ENCODE assay signal across 16 cellular contexts in genomic region chr1:8947127-8947691, GRCh38. TPM values are rescaled to one million over a fixed set of nuclear protein-coding genes. Genes with fewer than 3 reads are reported as not detected.
DNase-seq lines count a peak whose midpoint lies in the region; ATAC-seq and TF ChIP-seq lines count a peak whose summit lies in the region.
"Had no signal": no experiment of that assay in that cellular context is flagged by ENCODE, and none has a peak within 500 bp of the region (broad histone marks: within the 10 kb centered on the region; RNA-seq: fewer than 3 reads in every experiment).

No MANE protein-coding gene starts in this region.

- no peak overlapping the region for H3K9ac ChIP-seq in BLaER1

- in situ Hi-C loops in brain microvascular endothelial cell (cut with HindIII; ENCODE audit: low pct_ligation_motif_present, low sequenced_read_pairs): no loop called here

- H3K27ac Mint-ChIP-seq in activated CD8-positive, alpha-beta T cell treated with anti-CD3 and anti-CD28 coated beads, Interleukin-2, amount 10 ng/mL, durations not matched to agents 7 days and 5 days: peak overlapping the region; percentile 97
- H3K27ac Mint-ChIP-seq: brain had no signal

- CTCF ChIA-PET in activated CD8-positive, alpha-beta T cell treated with anti-CD3 and anti-CD28 coated beads, Interleukin-2, amount 10 ng/mL, durations not matched to agents 7 days and 5 days (lab: Charles Lee): interaction anchor here (0.8 to 14.0 kb wide), 9 partner anchors 9 to 57 kb away, joined by 3 to 118 read pairs (median 5); no protein-coding TSS in a partner anchor

- POLR2A ChIA-PET in activated CD8-positive, alpha-beta T cell treated with anti-CD3 and anti-CD28 coated beads, Interleukin-2, amount 10 ng/mL, durations not matched to agents 7 days and 5 days (lab: Charles Lee): interaction anchor here (1.6 to 16.3 kb wide), 7 partner anchors 8 to 69 kb away, joined by 7 to 410 read pairs (median 21); partner anchors contain the start of gene ENO1

- peaks cover 93% of the 10 kb centered on the region for H3K4me1 Mint-ChIP-seq in activated CD8-positive, alpha-beta T cell treated with anti-CD3 and anti-CD28 coated beads, Interleukin-2, amount 10 ng/mL, durations not matched to agents 7 days and 5 days (ENCODE audit: low read depth)

- H3K4me2 ChIP-seq in BLaER1: peak overlapping the region; percentile 74

- peak overlapping the region; percentile 64 for H3K27ac ChIP-seq in BLaER1
- no peak overlapping the region for H3K27ac ChIP-seq in brain microvascular endothelial cell
- H3K27ac ChIP-seq: esophagus squamous epithelium had no signal

- ATAC-seq in activated CD8-positive, alpha-beta T cell treated with anti-CD3 and anti-CD28 coated beads, Interleukin-2, amount 10 ng/mL, durations not matched to agents 7 days and 5 days: peak; percentile 9
- no peak for ATAC-seq in GM21526 (IDR thresholded peaks at IDR 0.05; ENCODE audit: low FRiP score, unreplicated experiment)

- peak overlapping the region; percentile 65 for H3K4me3 Mint-ChIP-seq in activated CD8-positive, alpha-beta T cell treated with anti-CD3 and anti-CD28 coated beads, Interleukin-2, amount 10 ng/mL, durations not matched to agents 7 days and 5 days
- H3K4me3 Mint-ChIP-seq: brain had no signal

- H4K20me1 ChIP-seq in BLaER1: no peaks in the 10 kb centered on the region

- no peaks in the 10 kb centered on the region for H3K9me3 Mint-ChIP-seq in activated CD8-positive, alpha-beta T cell treated with anti-CD3 and anti-CD28 coated beads, Interleukin-2, amount 10 ng/mL, durations not matched to agents 7 days and 5 days (ENCODE audit: insufficient read depth)
- H3K9me3 Mint-ChIP-seq: brain had no signal

- H3K36me3 ChIP-seq in BLaER1 (no peaks in the 10 kb centered on the region), brain microvascular endothelial cell (replicated peaks) (no peaks in the 10 kb centered on the region)
- H3K36me3 ChIP-seq: esophagus squamous epithelium had no signal

- no peaks in the 10 kb centered on the region for H3K9me3 ChIP-seq in BLaER1
- H3K9me3 ChIP-seq: Caco-2, esophagus squamous epithelium had no signal

- no peak for TF ChIP-seq CTCF in brain microvascular endothelial cell (IDR thresholded peaks at IDR 0.05; ENCODE audit: low read depth, low read length, missing control alignments)

- H3K27me3 ChIP-seq in BLaER1 (no peaks in the 10 kb centered on the region), brain microvascular endothelial cell (replicated peaks) (no peaks in the 10 kb centered on the region)
- H3K27me3 ChIP-seq: esophagus squamous epithelium had no signal

- H3K27me3 Mint-ChIP-seq in activated CD8-positive, alpha-beta T cell treated with anti-CD3 and anti-CD28 coated beads, Interleukin-2, amount 10 ng/mL, durations not matched to agents 7 days and 5 days (ENCODE audit: low read depth): no peaks in the 10 kb centered on the region

- DNase-seq in COLO829 (ENCODE audit: low spot score) (peak; percentile 41), kidney tubule cell (ENCODE audit: low spot score) (peak; percentile 27), brain microvascular endothelial cell (no peak), activated gamma-delta T cell treated with Interleukin-2 at 50 U/mL for 16 hours (no peak), SKM-1 treated with dmso at 0.1 percent for 144 hours (lab: John Stamatoyannopoulos, UW; ENCODE audit: unreplicated experiment) (no peak)
- peak; percentile 51 for DNase-seq in activated CD8-positive, alpha-beta T cell treated with anti-CD3 and anti-CD28 coated beads, Interleukin-2, amount 10 ng/mL, durations not matched to agents 7 days and 5 days
- DNase-seq: Caco-2; esophagus squamous epithelium; NCI-H510A treated with DMSO at 0.1 percent for 48 hours; Right ventricle myocardium superior; stimulated activated CD8-positive, alpha-beta memory T cell treated with anti-CD3 and anti-CD28 coated beads, Interleukin-4, amount 100 ng/mL, for 48 hours had no signal

- H3K4me3 ChIP-seq in BLaER1 (no peak overlapping the region), brain microvascular endothelial cell (ENCODE audit: low read depth, low read length) (no peak overlapping the region)
- H3K4me3 ChIP-seq: esophagus squamous epithelium had no signal

- H3K4me1 ChIP-seq in BLaER1: peaks cover 62% of the 10 kb centered on the region
- H3K4me1 ChIP-seq: Caco-2 had no signal

- peaks cover 65% of the 10 kb centered on the region for H3K36me3 Mint-ChIP-seq in activated CD8-positive, alpha-beta T cell treated with anti-CD3 and anti-CD28 coated beads, Interleukin-2, amount 10 ng/mL, durations not matched to agents 7 days and 5 days (ENCODE audit: low read depth)
- H3K36me3 Mint-ChIP-seq: brain had no signal

RNA-seq across cellular contexts. Expression of gene CA6, which starts 1.5 kb away (rescaled TPM):
- total RNA-seq in activated CD8-positive, alpha-beta T cell treated with anti-CD3 and anti-CD28 coated beads, Interleukin-2, amount 10 ng/mL, durations not matched to agents 7 days and 5 days: 1 to 10 TPM; 6.3 to 6.4 TPM
- total RNA-seq: Caco-2, esophagus squamous epithelium, M059J, Right ventricle myocardium superior, skeletal muscle tissue had no signal

Comparison
In these comparisons a context has a peak if more than half of its experiments do, and no peak if none do; other contexts are left out.
1. DNase-seq: peak in COLO829 (single experiment), activated CD8-positive, alpha-beta T cell treated with anti-CD3 and anti-CD28 coated beads, Interleukin-2, amount 10 ng/mL, durations not matched to agents 7 days and 5 days (single experiment) and kidney tubule cell (single experiment); none in brain microvascular endothelial cell (single experiment), activated gamma-delta T cell treated with Interleukin-2 at 50 U/mL for 16 hours (single experiment) and SKM-1 treated with dmso at 0.1 percent for 144 hours (single experiment).